8 cellular contexts compared by ENCODE assay signal in genomic region chr4:1010522-1011021, GRCh38. TPM values are rescaled to one million over a fixed set of nuclear protein-coding genes. Genes with fewer than 3 reads are reported as not detected.
A peak's percentile ranks its signal among the peaks of the same experiment; 100 is the strongest.
DNase-seq lines count a peak whose midpoint lies in the region; ATAC-seq and TF ChIP-seq lines count a peak whose summit lies in the region.

No MANE protein-coding gene starts in this region.

- TF ChIP-seq CTCF in GM12865 (IDR thresholded peaks at IDR 0.05; ENCODE audit: insufficient read depth, low read depth, low read length, missing control alignments) (no peak), coronary artery (IDR thresholded peaks at IDR 0.05) (no peak)

- DNase-seq in GM12865 (ENCODE audit: low read depth) (peak; percentile 42), M059J (ENCODE audit: low read depth) (peak; percentile 84), coronary artery (ENCODE audit: low spot score) (peak; percentile 92)
- peak; percentile 58 to 61 for DNase-seq in activated CD4-positive, alpha-beta T cell treated with anti-CD3 and anti-CD28 coated beads for 4 hours
- peak; percentile 33 to 34 for DNase-seq in stimulated activated CD8-positive, alpha-beta memory T cell treated with anti-CD3 and anti-CD28 coated beads, Interleukin-7, amount 100 ng/mL, for 1 hour (ENCODE audit: low read depth in 2 of 2)

- H3K4me3 ChIP-seq in GM12865 (ENCODE audit: low read depth, low read length) (no peak overlapping the region), coronary artery (peak overlapping the region; percentile 85), mononuclear cell (ENCODE audit: low read length) (peak overlapping the region; percentile 58)

- H3K9me3 ChIP-seq in mononuclear cell (ENCODE audit: low read depth, low read length), result no peaks in the 10 kb centered on the region

- peak overlapping the region; percentile 71 to 82 for H3K27ac ChIP-seq in coronary artery

- H3K4me1 ChIP-seq in mononuclear cell (ENCODE audit: insufficient read depth, low read length), result peaks cover 32% of the 10 kb centered on the region

- peaks cover 21% of the 10 kb centered on the region for H3K27me3 ChIP-seq in mononuclear cell (ENCODE audit: insufficient read depth, low read length)

- ATAC-seq in HG03439 (IDR thresholded peaks at IDR 0.05; ENCODE audit: unreplicated experiment) (no peak), GM19351 (IDR thresholded peaks at IDR 0.05; ENCODE audit: unreplicated experiment) (no peak)

RNA-seq across cellular contexts. Expression of gene FGFRL1, which starts 0.9 kb away (rescaled TPM):
- 45.3 and 82.5 TPM in 2 replicates for total RNA-seq in M059J (2014; rRNA removed; shearing (Covaris generic))
- total RNA-seq in mononuclear cell, result 5.8 TPM

RNA-seq across cellular contexts. Expression of gene SLC26A1, which starts 17.4 kb away (rescaled TPM):
- not detected in 2 replicates for total RNA-seq in M059J (2014; rRNA removed; shearing (Covaris generic))
- total RNA-seq in mononuclear cell, result 0.10 TPM

RNA-seq across cellular contexts. Expression of gene IDUA, which starts 23.7 kb away (rescaled TPM):
- total RNA-seq in M059J (2014; rRNA removed; shearing (Covaris generic)), result 3.4 and 11.9 TPM in 2 replicates
- total RNA-seq in mononuclear cell, result 8.5 TPM

RNA-seq across cellular contexts. Expression of gene DGKQ, which starts 37.2 kb away (rescaled TPM):
- 4.8 and 9.3 TPM in 2 replicates for total RNA-seq in M059J (2014; rRNA removed; shearing (Covaris generic))
- total RNA-seq in mononuclear cell, result 10.8 TPM

Comparison
In these comparisons a context has a peak if more than half of its experiments do, and no peak if none do; other contexts are left out.
1. DNase-seq: peak in every context shown above with its lines; median percentile 92 in coronary artery; 84 in M059J; 60 in activated CD4-positive, alpha-beta T cell treated with anti-CD3 and anti-CD28 coated beads for 4 hours; 42 in GM12865; 34 in stimulated activated CD8-positive, alpha-beta memory T cell treated with anti-CD3 and anti-CD28 coated beads, Interleukin-7, amount 100 ng/mL, for 1 hour.